Comparison of ENCODE assay signal across 8 cellular contexts in the genomic region with DNA sequence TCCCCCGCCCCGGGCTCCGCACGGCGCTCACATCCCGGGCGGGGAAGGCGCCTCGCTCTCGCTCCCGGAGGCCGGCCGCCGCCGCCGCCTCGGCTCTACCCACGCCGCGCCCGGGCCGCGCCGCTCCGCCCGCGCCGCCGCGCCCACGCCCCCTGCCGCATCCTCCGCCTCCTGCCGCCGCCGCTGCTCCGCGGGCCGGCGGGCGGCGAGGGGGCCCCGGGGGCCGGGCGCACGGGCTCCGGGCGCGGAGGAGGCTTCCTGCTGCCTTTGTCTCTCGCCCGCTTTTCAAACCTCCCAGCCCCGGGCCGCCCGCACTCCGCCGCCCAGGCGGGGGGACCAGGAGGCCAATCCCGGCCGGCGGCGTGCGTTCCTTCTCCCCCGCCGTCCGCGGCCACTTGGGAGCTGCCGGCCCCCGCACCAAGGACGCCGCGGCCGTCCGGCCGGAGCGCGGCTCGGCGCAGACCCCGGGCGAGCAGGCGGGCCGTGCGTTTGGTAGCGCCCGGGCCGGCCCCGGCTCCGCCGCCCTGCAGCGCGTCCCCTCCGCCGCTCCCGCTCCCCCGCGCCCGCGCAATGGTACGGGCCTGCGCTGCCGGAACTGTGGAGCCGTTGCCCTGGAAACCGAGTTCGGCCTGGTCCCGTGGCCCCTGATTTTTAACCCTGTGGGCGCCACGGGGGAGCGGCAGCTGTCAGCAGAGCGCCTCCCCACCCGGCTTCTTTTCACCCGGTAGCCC. TPM values are rescaled to one million over a fixed set of nuclear protein-coding genes. Genes with fewer than 3 reads are reported as not detected.
DNase-seq lines count a peak whose midpoint lies in the region; ATAC-seq and TF ChIP-seq lines count a peak whose summit lies in the region.

TSS of gene FBXL14 (minus strand) at position 287 of the 731 bp plus-strand sequence. CDS start 515 bp downstream, outside the sequence.

- H4K20me1 ChIP-seq in smooth muscle cell (ENCODE audit: low read depth): peaks cover 44% of the 10 kb centered on the region

- H3F3A ChIP-seq in smooth muscle cell (ENCODE audit: low read depth): peaks cover 20% of the 10 kb centered on the region

- peak; percentile 81 for DNase-seq in NCI-H1436 (lab: John Stamatoyannopoulos, UW)
- DNase-seq in NCI-H1436 treated with DMSO at 0.1 percent for 48 hours (lab: John Stamatoyannopoulos, UW): no peak
- DNase-seq in NCI-H2171 (lab: John Stamatoyannopoulos, UW): peak; percentile 98
- DNase-seq in WERI-Rb-1: peak; percentile 92
- peak; percentile 60 to 81 for DNase-seq in breast epithelium (ENCODE audit: low spot score in 2 of 2)
- peak; percentile 82 for DNase-seq in iPS-NIHi7 (ENCODE audit: extremely low spot score)
- DNase-seq in smooth muscle cell (lab: John Stamatoyannopoulos, UW; ENCODE audit: unreplicated experiment): peak; percentile 65

- H3K27me3 ChIP-seq in WERI-Rb-1 (ENCODE audit: insufficient read depth, low read depth, severe bottlenecking) (no peaks in the 10 kb centered on the region), breast epithelium (no peaks in the 10 kb centered on the region), smooth muscle cell (ENCODE audit: low read depth) (no peaks in the 10 kb centered on the region)

- intact Hi-C loops in breast epithelium (cut with DNase I; ENCODE audit: low total_unique reads): loop anchor here (10.0 kb wide), 1 partner anchor 1210 kb away; the partner anchor contains the start of gene KDM5A

- H3K9me3 ChIP-seq in WERI-Rb-1 (ENCODE audit: severe bottlenecking): no peaks in the 10 kb centered on the region
- H3K9me3 ChIP-seq in breast epithelium: no peaks in the 10 kb centered on the region
- H3K9me3 ChIP-seq in smooth muscle cell (replicated peaks; ENCODE audit: low read depth): no peaks in the 10 kb centered on the region

- TF ChIP-seq CTCF in WERI-Rb-1 (IDR thresholded peaks at IDR 0.05; ENCODE audit: low read depth, low read length) (no peak), breast epithelium (IDR thresholded peaks at IDR 0.05) (peak in 1 of 3 donors; percentile 9), smooth muscle cell (IDR thresholded peaks at IDR 0.05; ENCODE audit: borderline replicate concordance, insufficient read depth, poor library complexity, severe bottlenecking) (no peak)

- peaks cover 20% of the 10 kb centered on the region for H3K79me2 ChIP-seq in smooth muscle cell (ENCODE audit: low read depth)

- H3K36me3 ChIP-seq in WERI-Rb-1: peaks cover 9% of the 10 kb centered on the region
- H3K36me3 ChIP-seq in breast epithelium: no peaks in the 10 kb centered on the region
- no peaks in the 10 kb centered on the region for H3K36me3 ChIP-seq in smooth muscle cell (ENCODE audit: low read depth)

- ATAC-seq in HG03060 (IDR thresholded peaks at IDR 0.05; ENCODE audit: low read depth, unreplicated experiment): peak; percentile 49

- H3K4me3 ChIP-seq in WERI-Rb-1 (ENCODE audit: low read depth, low read length): peak within 1 kb of the TSS; percentile 60
- H3K4me3 ChIP-seq in breast epithelium: peak within 1 kb of the TSS; percentile 77 to 87 (median 83)
- peak within 1 kb of the TSS; percentile 67 for H3K4me3 ChIP-seq in smooth muscle cell

- no peak for TF ChIP-seq POLR2A in breast epithelium (IDR thresholded peaks at IDR 0.05)

- peak within 1 kb of the TSS; percentile 65 for H3K9ac ChIP-seq in smooth muscle cell (ENCODE audit: low read depth)

- H2AFZ ChIP-seq in smooth muscle cell (ENCODE audit: low read depth): peak within 1 kb of the TSS; percentile 95

- WGBS in smooth muscle cell (ENCODE audit: low lambda C conversion rate): under 1% methylated on average over 40 of the region's 111 CpGs

- H3K4me2 ChIP-seq in smooth muscle cell: peak within 1 kb of the TSS; percentile 96

- H3K4me1 ChIP-seq in breast epithelium (peaks cover 23 to 38% of the 10 kb centered on the region in 2 donors), smooth muscle cell (ENCODE audit: low read depth) (peaks cover 37% of the 10 kb centered on the region)

- peak within 1 kb of the TSS; percentile 82 for H3K27ac ChIP-seq in WERI-Rb-1
- peak within 1 kb of the TSS; percentile 94 to 95 for H3K27ac ChIP-seq in breast epithelium
- H3K27ac ChIP-seq in smooth muscle cell (ENCODE audit: low read depth): peak within 1 kb of the TSS; percentile 74

RNA-seq across cellular contexts. Expression of gene FBXL14, which starts in this region (rescaled TPM):
- total RNA-seq in breast epithelium (10 to 100 TPM in 1 of 3 donors, 1 to 10 TPM in 2; 8.2 to 12.9 (median 8.5) TPM), smooth muscle cell (7.4 and 9.3 TPM in 2 replicates)
- 5.0 and 6.6 TPM in 2 replicates for polyA plus RNA-seq in smooth muscle cell
